Comparison of ENCODE assay signal across 8 cellular contexts in genomic region chr6:13328875-13329183, GRCh38. TPM values are rescaled to one million over a fixed set of nuclear protein-coding genes. Genes with fewer than 3 reads are reported as not detected.
DNase-seq lines count a peak whose midpoint lies in the region; ATAC-seq and TF ChIP-seq lines count a peak whose summit lies in the region.

No MANE protein-coding gene starts in this region.

- H3K9me3 ChIP-seq in WERI-Rb-1 (ENCODE audit: severe bottlenecking): no peaks in the 10 kb centered on the region
- no peaks in the 10 kb centered on the region for H3K9me3 ChIP-seq in smooth muscle cell (replicated peaks; ENCODE audit: low read depth)

- H3K4me3 ChIP-seq in H7 (ENCODE audit: insufficient read depth, low read depth, low read length) (peak overlapping the region; percentile 82), WERI-Rb-1 (ENCODE audit: low read depth, low read length) (peak overlapping the region; percentile 71), smooth muscle cell (peak overlapping the region; percentile 97)

- H4K20me1 ChIP-seq in smooth muscle cell (ENCODE audit: low read depth): no peaks in the 10 kb centered on the region

- H3K27me3 ChIP-seq in H7 (ENCODE audit: control insufficient read depth, insufficient read depth, low read length): no peaks in the 10 kb centered on the region
- no peaks in the 10 kb centered on the region for H3K27me3 ChIP-seq in WERI-Rb-1 (ENCODE audit: insufficient read depth, low read depth, severe bottlenecking)
- H3K27me3 ChIP-seq in smooth muscle cell (ENCODE audit: low read depth): no peaks in the 10 kb centered on the region

- peak overlapping the region; percentile 89 for H3K4me2 ChIP-seq in smooth muscle cell

- peak overlapping the region; percentile 100 for H2AFZ ChIP-seq in smooth muscle cell (ENCODE audit: low read depth)

- H3K36me3 ChIP-seq in H7 (replicated peaks; ENCODE audit: control insufficient read depth, insufficient read depth, low read length) (peaks cover 5% of the 10 kb centered on the region; the same call in 1 of the 2 replicates), WERI-Rb-1 (peaks cover 22% of the 10 kb centered on the region), smooth muscle cell (ENCODE audit: low read depth) (no peaks in the 10 kb centered on the region)

- no peaks in the 10 kb centered on the region for H3K36me3 Mint-ChIP-seq in glutamatergic neuron (ENCODE audit: unreplicated experiment)

- peak overlapping the region; percentile 89 for H3K4me3 Mint-ChIP-seq in glutamatergic neuron (ENCODE audit: unreplicated experiment)

- H3K4me1 ChIP-seq in smooth muscle cell (ENCODE audit: low read depth): peaks cover 10% of the 10 kb centered on the region

- H3K9ac ChIP-seq in smooth muscle cell (ENCODE audit: low read depth): peak overlapping the region; percentile 95

- TF ChIP-seq CTCF in WERI-Rb-1 (IDR thresholded peaks at IDR 0.05; ENCODE audit: low read depth, low read length) (no peak), glutamatergic neuron (IDR thresholded peaks at IDR 0.05; ENCODE audit: partially characterized antibody, unreplicated experiment) (no peak), smooth muscle cell (IDR thresholded peaks at IDR 0.05; ENCODE audit: borderline replicate concordance, insufficient read depth, poor library complexity, severe bottlenecking) (no peak)

- no peaks in the 10 kb centered on the region for H3K9me3 Mint-ChIP-seq in glutamatergic neuron (ENCODE audit: unreplicated experiment)

- ATAC-seq in GM21526 (IDR thresholded peaks at IDR 0.05; ENCODE audit: low FRiP score, unreplicated experiment): no peak

- H3F3A ChIP-seq in smooth muscle cell (ENCODE audit: low read depth): peaks cover 4% of the 10 kb centered on the region

- peaks cover 13% of the 10 kb centered on the region for H3K79me2 ChIP-seq in smooth muscle cell (ENCODE audit: low read depth)

- intact Hi-C loops in head of caudate nucleus (cut with DNase I): no loop called here

- WGBS in smooth muscle cell (ENCODE audit: low lambda C conversion rate): 10% methylated on average over 2 of the region's 2 CpGs

- H3K27me3 Mint-ChIP-seq in glutamatergic neuron (ENCODE audit: unreplicated experiment): no peaks in the 10 kb centered on the region

- H3K4me1 Mint-ChIP-seq in glutamatergic neuron (ENCODE audit: low read depth, unreplicated experiment): peaks cover 6% of the 10 kb centered on the region

- H3K27ac ChIP-seq in WERI-Rb-1 (peak overlapping the region; percentile 87), smooth muscle cell (ENCODE audit: low read depth) (peak overlapping the region; percentile 95)

- H3K27ac Mint-ChIP-seq in glutamatergic neuron (ENCODE audit: unreplicated experiment): peak overlapping the region; percentile 84

- no peak for DNase-seq in H7
- DNase-seq in WERI-Rb-1: no peak
- no peak for DNase-seq in glutamatergic neuron
- DNase-seq in smooth muscle cell (lab: John Stamatoyannopoulos, UW; ENCODE audit: unreplicated experiment): no peak
- no peak for DNase-seq in head of caudate nucleus
- no peak for DNase-seq in NOMO-1 treated with dmso at 0.1 percent for 144 hours (lab: John Stamatoyannopoulos, UW; ENCODE audit: unreplicated experiment)
- no peak for DNase-seq in NCI-H345 (lab: John Stamatoyannopoulos, UW)

RNA-seq across cellular contexts. Expression of gene TBC1D7, which starts 0.5 kb away (rescaled TPM):
- 35.2 and 42.1 TPM in 2 replicates for total RNA-seq in H7 (2014; rRNA removed; shearing (Covaris generic))
- total RNA-seq in glutamatergic neuron (ENCODE audit: unreplicated experiment): 39.9 TPM
- 19.6 and 21.1 TPM in 2 replicates for total RNA-seq in smooth muscle cell
- 29.5 and 39.6 TPM in 2 replicates for polyA plus RNA-seq in smooth muscle cell
